ENCODE assay signal across 22 cellular contexts in the genomic region with DNA sequence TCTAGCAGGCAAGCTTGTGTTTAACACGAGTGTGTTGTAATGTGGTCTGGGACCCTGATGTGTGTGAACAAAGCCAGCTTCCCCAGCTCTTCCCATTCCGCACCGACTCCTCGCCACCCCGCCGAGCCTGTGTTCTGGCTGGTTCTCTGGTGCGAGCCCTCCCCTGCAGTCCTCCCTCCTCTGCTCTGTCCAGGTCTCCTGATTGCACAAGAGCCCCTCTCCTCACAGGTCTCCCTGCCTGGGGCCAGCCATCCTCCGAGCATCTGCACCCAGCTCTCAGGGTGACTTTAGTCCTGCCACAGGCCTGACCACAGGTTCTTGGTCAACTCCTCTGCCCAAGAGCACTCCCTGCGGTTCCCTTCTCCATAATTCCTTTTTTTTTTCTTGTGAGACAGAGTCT. TPM values are rescaled to one million over a fixed set of nuclear protein-coding genes. Genes with fewer than 3 reads are reported as not detected.
DNase-seq lines count a peak whose midpoint lies in the region; ATAC-seq, FAIRE-seq and TF ChIP-seq lines count a peak whose summit lies in the region.
"Had no signal": no experiment of that assay in that cellular context is flagged by ENCODE, and none has a peak within 500 bp of the region (broad histone marks: within the 10 kb centered on the region; RNA-seq: fewer than 3 reads in every experiment).

No MANE protein-coding gene starts in this region.

- TF ChIP-seq RAD21 in SK-N-SH (IDR thresholded peaks at IDR 0.05; ENCODE audit: low read length) = no peak

- no peaks in the 10 kb centered on the region for H3F3A ChIP-seq in SK-N-SH (replicated peaks; ENCODE audit: insufficient read depth)

- H3K4me1 ChIP-seq in SK-N-SH (ENCODE audit: control insufficient read depth in 1 of 2, insufficient read depth in 2 of 2, low read depth in 1 of 2, low read length in 1 of 2) (peaks cover 0 to 6% of the 10 kb centered on the region in 2 experiments; a peak in 1 of 4 replicates), pancreas (peaks cover 0 to 10% (median 5%) of the 10 kb centered on the region in 3 donors), ovary (ENCODE audit: insufficient read depth) (peaks cover 2% of the 10 kb centered on the region)

- POLR2A ChIA-PET in SK-N-SH (lab: Yijun Ruan, JAX) = no interaction called here
- POLR2A ChIA-PET in activated CD4-positive, alpha-beta T cell treated with anti-CD3 and anti-CD28 coated beads for 36 hours (lab: Charles Lee) = no interaction called here

- FAIRE-seq in pancreas (lab: Jason Lieb, UNC) = no peak
- FAIRE-seq: G401.6, GM12891 had no signal

- CTCF ChIA-PET in SK-N-SH (lab: Yijun Ruan, JAX) = interaction anchor here (0.6 to 2.3 kb wide), 3 partner anchors 13 to 44 kb away, joined by 3 to 8 read pairs (median 3); a partner anchor contains a TSS
- CTCF ChIA-PET in activated CD4-positive, alpha-beta T cell treated with anti-CD3 and anti-CD28 coated beads for 36 hours (lab: Charles Lee) = no interaction called here

- no peak overlapping the region for H3K9ac ChIP-seq in SK-N-SH

- DNase-seq in H7 = peak; percentile 66
- peak; percentile 39 for DNase-seq in SK-N-SH
- no peak for DNase-seq in central memory CD8-positive, alpha-beta T cell (ENCODE audit: low spot score in 2 of 2)
- no peak for DNase-seq in pancreas
- no peak for DNase-seq in activated CD8-positive, alpha-beta memory T cell treated with anti-CD3 and anti-CD28 coated beads for 24 hours
- DNase-seq in ovary = no peak
- DNase-seq in activated CD4-positive, alpha-beta T cell treated with anti-CD3 and anti-CD28 coated beads for 36 hours = no peak
- no peak for DNase-seq in NCI-H345 (lab: John Stamatoyannopoulos, UW)
- DNase-seq: ACHN; Calu3; CD4-positive, alpha-beta T cell; GOT3; MG63; NCI-H1417 treated with DMSO at 0.1 percent for 48 hours; NCI-H2081; NCI-H2227 treated with DMSO at 0.1 percent for 48 hours; NCI-H526 treated with DMSO at 0.1 percent for 48 hours; NK-92 treated with Interleukin-12 subunit alpha and Interleukin-12 subunit beta, amount 100 ng/mL, for 24 hours; OCI-M1 had no signal

- H3K79me2 ChIP-seq in SK-N-SH (ENCODE audit: insufficient read depth) = no peaks in the 10 kb centered on the region

- H3K27ac Mint-ChIP-seq in central memory CD8-positive, alpha-beta T cell (ENCODE audit: low read depth) = peak overlapping the region; percentile 23
- H3K27ac Mint-ChIP-seq in activated CD4-positive, alpha-beta T cell treated with anti-CD3 and anti-CD28 coated beads for 36 hours = no peak overlapping the region
- H3K27ac Mint-ChIP-seq: CD4-positive, alpha-beta T cell had no signal

- ATAC-seq in central memory CD8-positive, alpha-beta T cell (replicated peaks; ENCODE audit: extremely low read depth, poor library complexity, severe bottlenecking) = no peak
- ATAC-seq in pancreas = peak in 1 of 4 donors; percentile 14
- ATAC-seq in activated CD4-positive, alpha-beta T cell treated with anti-CD3 and anti-CD28 coated beads for 36 hours = no peak

- H2AFZ ChIP-seq in SK-N-SH (ENCODE audit: low read depth) = no peak overlapping the region

- H3K4me3 ChIP-seq in H7 (ENCODE audit: insufficient read depth, low read depth, low read length) (no peak overlapping the region), SK-N-SH (ENCODE audit: low read depth in 2 of 2, low read length in 1 of 2) (no peak overlapping the region), pancreas (no peak overlapping the region), ovary (no peak overlapping the region)
- H3K4me3 ChIP-seq: MG63, SJSA1 had no signal

- no peak overlapping the region for H3K4me3 Mint-ChIP-seq in central memory CD8-positive, alpha-beta T cell
- H3K4me3 Mint-ChIP-seq in activated CD4-positive, alpha-beta T cell treated with anti-CD3 and anti-CD28 coated beads for 36 hours = no peak overlapping the region
- H3K4me3 Mint-ChIP-seq: CD4-positive, alpha-beta T cell had no signal

- H3K9me3 Mint-ChIP-seq in central memory CD8-positive, alpha-beta T cell = no peaks in the 10 kb centered on the region
- no peaks in the 10 kb centered on the region for H3K9me3 Mint-ChIP-seq in activated CD4-positive, alpha-beta T cell treated with anti-CD3 and anti-CD28 coated beads for 36 hours (ENCODE audit: low read depth)
- H3K9me3 Mint-ChIP-seq: CD4-positive, alpha-beta T cell had no signal

- no peaks in the 10 kb centered on the region for H3K27me3 Mint-ChIP-seq in central memory CD8-positive, alpha-beta T cell
- H3K27me3 Mint-ChIP-seq in activated CD4-positive, alpha-beta T cell treated with anti-CD3 and anti-CD28 coated beads for 36 hours = no peaks in the 10 kb centered on the region
- H3K27me3 Mint-ChIP-seq: CD4-positive, alpha-beta T cell had no signal

- no peaks in the 10 kb centered on the region for H3K9me2 ChIP-seq in SK-N-SH

- 91% methylated on average over 9 of the region's 9 CpGs for WGBS in SK-N-SH (ENCODE audit: low lambda C conversion rate)
- 89% methylated on average over 9 of the region's 9 CpGs for WGBS in pancreas, 2 donors
- 76 to 86% (median 79%) methylated on average over 9 of the region's 9 CpGs for whole genome bisulfite sequencing in ovary, 3 donors

- no peak for TF ChIP-seq CTCF in SK-N-SH (IDR thresholded peaks at IDR 0.05)
- TF ChIP-seq CTCF in pancreas (IDR thresholded peaks at IDR 0.05) = no peak
- TF ChIP-seq CTCF in ovary (IDR thresholded peaks at IDR 0.05) = no peak

- H3K4me1 Mint-ChIP-seq in central memory CD8-positive, alpha-beta T cell = peaks cover 5% of the 10 kb centered on the region
- no peaks in the 10 kb centered on the region for H3K4me1 Mint-ChIP-seq in activated CD4-positive, alpha-beta T cell treated with anti-CD3 and anti-CD28 coated beads for 36 hours

- intact Hi-C loops in pancreas (cut with DNase I) (no loop called here), ovary (cut with DNase I) (loop anchor here in 1 of 4 donors (10.0 kb wide), 1 partner anchor 426 kb away; no protein-coding TSS in a partner anchor)
- intact Hi-C loops in activated CD4-positive, alpha-beta T cell treated with anti-CD3 and anti-CD28 coated beads for 36 hours (cut with DNase I, micrococcal nuclease) = no loop called here

- H3K27ac ChIP-seq in SK-N-SH (ENCODE audit: low read depth in 2 of 2, low read length in 1 of 2) = no peak overlapping the region
- H3K27ac ChIP-seq in pancreas = peak overlapping the region; percentile 41 to 76 (median 66)
- no peak overlapping the region for H3K27ac ChIP-seq in ovary
- H3K27ac ChIP-seq: SJSA1 had no signal

- no peaks in the 10 kb centered on the region for H3K36me3 ChIP-seq in H7 (replicated peaks; ENCODE audit: control insufficient read depth, insufficient read depth, low read length)
- H3K36me3 ChIP-seq in SK-N-SH (replicated peaks in 1 of 2; ENCODE audit: control insufficient read depth in 1 of 2, insufficient read depth in 2 of 2, low read length in 1 of 2) = peaks cover 0 to 8% of the 10 kb centered on the region in 2 experiments
- H3K36me3 ChIP-seq in pancreas = no peaks in the 10 kb centered on the region
- no peaks in the 10 kb centered on the region for H3K36me3 ChIP-seq in ovary
- H3K36me3 ChIP-seq: MG63, SJSA1 had no signal

- H3K36me3 Mint-ChIP-seq in central memory CD8-positive, alpha-beta T cell (ENCODE audit: insufficient read depth) = peaks cover 4% of the 10 kb centered on the region
- H3K36me3 Mint-ChIP-seq in activated CD4-positive, alpha-beta T cell treated with anti-CD3 and anti-CD28 coated beads for 36 hours (ENCODE audit: low read depth) = peaks cover 4% of the 10 kb centered on the region

- no peak overlapping the region for H3K4me2 ChIP-seq in SK-N-SH

- H3K9me3 ChIP-seq in SK-N-SH = no peaks in the 10 kb centered on the region
- H3K9me3 ChIP-seq in pancreas = no peaks in the 10 kb centered on the region
- no peaks in the 10 kb centered on the region for H3K9me3 ChIP-seq in ovary
- H3K9me3 ChIP-seq: MG63, SJSA1 had no signal

- no peaks in the 10 kb centered on the region for H4K20me1 ChIP-seq in SK-N-SH (ENCODE audit: insufficient read depth)

- H3K27me3 ChIP-seq in H7 (ENCODE audit: control insufficient read depth, insufficient read depth, low read length) = no peaks in the 10 kb centered on the region
- no peaks in the 10 kb centered on the region for H3K27me3 ChIP-seq in SK-N-SH (ENCODE audit: insufficient read depth)
- no peaks in the 10 kb centered on the region for H3K27me3 ChIP-seq in pancreas
- H3K27me3 ChIP-seq in ovary = no peaks in the 10 kb centered on the region
- H3K27me3 ChIP-seq: MG63, SJSA1 had no signal

- TF ChIP-seq EP300 in SK-N-SH (IDR thresholded peaks at IDR 0.05; ENCODE audit: borderline replicate concordance in 1 of 2, low read depth in 1 of 2, low read length in 1 of 2) = no peak
- no peak for TF ChIP-seq EP300 in ovary (IDR thresholded peaks at IDR 0.05)

- TF ChIP-seq POLR2A in ovary (IDR thresholded peaks at IDR 0.05) = no peak

TF ChIP-seq in SK-N-SH, 30 proteins besides CTCF, POLR2A, EP300 and RAD21:
- no peak for TF ChIP-seq FOSL2 (IDR thresholded peaks at IDR 0.05; ENCODE audit: borderline replicate concordance, low read depth)
- TF ChIP-seq GABPA (IDR thresholded peaks at IDR 0.05; ENCODE audit: low read depth) = no peak
- no peak for TF ChIP-seq MAX (IDR thresholded peaks at IDR 0.05; ENCODE audit: low read depth)
- no peak for TF ChIP-seq PBX3 (IDR thresholded peaks at IDR 0.05)

RNA-seq across cellular contexts. Expression of gene SLC66A3, which starts 13.2 kb away (rescaled TPM):
- 16.1 and 21.1 TPM in 2 replicates for total RNA-seq in H7 (2014; rRNA removed; shearing (Covaris generic))
- polyA plus RNA-seq in SK-N-SH (2012; rRNA removed) (49.0 and 53.9 TPM in 2 replicates), pancreas (10 to 100 TPM; 11.1 to 19.2 TPM), ovary (10 to 100 TPM; 36.5 to 43.5 TPM)
- polyA plus RNA-seq in SK-N-SH (2012; cell fraction: cytosol; rRNA removed) = 43.8 and 49.4 TPM in 2 replicates
- 40.4 and 57.5 TPM in 2 replicates for polyA plus RNA-seq in SK-N-SH (2012; cell fraction: nucleus; rRNA removed)
- total RNA-seq in pancreas (10 to 100 TPM; 13.7 to 26.5 (median 18.5) TPM), ovary (10 to 100 TPM; 22.9 to 76.2 (median 29.1) TPM)
- total RNA-seq in activated CD4-positive, alpha-beta T cell treated with anti-CD3 and anti-CD28 coated beads for 36 hours = 1 to 10 TPM; 8.2 to 9.8 TPM

Comparison
In these comparisons a context has a peak if more than half of its experiments do, and no peak if none do; other contexts are left out.
1. DNase-seq: peak in H7 (single experiment) and SK-N-SH (single experiment); none in central memory CD8-positive, alpha-beta T cell (0 of 2), pancreas (0 of 6), activated CD8-positive, alpha-beta memory T cell treated with anti-CD3 and anti-CD28 coated beads for 24 hours (single experiment), ovary (0 of 5), activated CD4-positive, alpha-beta T cell treated with anti-CD3 and anti-CD28 coated beads for 36 hours (single experiment) and NCI-H345 (single experiment).
2. H3K27ac ChIP-seq: peak in pancreas (4 of 4); none in SK-N-SH (0 of 2) and ovary (0 of 2).